Comparison of ENCODE assay signal across 18 cellular contexts in genomic region chr15:92878593-92879053, GRCh38. TPM values are rescaled to one million over a fixed set of nuclear protein-coding genes. Genes with fewer than 3 reads are reported as not detected.
DNase-seq lines count a peak whose midpoint lies in the region; ATAC-seq, FAIRE-seq and TF ChIP-seq lines count a peak whose summit lies in the region.
"Had no signal": no experiment of that assay in that cellular context is flagged by ENCODE, and none has a peak within 500 bp of the region (broad histone marks: within the 10 kb centered on the region; RNA-seq: fewer than 3 reads in every experiment).

No MANE protein-coding gene starts in this region.

- H3K9me3 ChIP-seq in body of pancreas (no peaks in the 10 kb centered on the region), small intestine (ENCODE audit: control insufficient read depth, low read depth) (no peaks in the 10 kb centered on the region)

- WGBS in body of pancreas, 2 donors = 14 to 17% methylated on average over 5 of the region's 5 CpGs
- WGBS in small intestine, 3 donors = 13 to 58% (median 33%) methylated on average over 5 of the region's 5 CpGs

- POLR2A ChIA-PET in MCF 10A (lab: Yijun Ruan, JAX) = interaction anchor here (0.6 to 12.6 kb wide), 8 partner anchors 9 to 97 kb away, joined by 4 to 850 read pairs (median 246); partner anchors contain the start of gene CHD2

- peaks cover 40% of the 10 kb centered on the region for H3K4me1 ChIP-seq in body of pancreas
- peaks cover 3 to 6% of the 10 kb centered on the region in 2 donors for H3K4me1 ChIP-seq in small intestine (ENCODE audit: control insufficient read depth in 2 of 2, insufficient read depth in 1 of 2, low read depth in 1 of 2, low read length in 1 of 2)

- peaks cover 26% of the 10 kb centered on the region for H3K4me1 Mint-ChIP-seq in endothelial cell (ENCODE audit: unreplicated experiment)
- H3K4me1 Mint-ChIP-seq in MCF 10A (ENCODE audit: insufficient read depth, unreplicated experiment) = peaks cover 25% of the 10 kb centered on the region

- H3K27me3 Mint-ChIP-seq in endothelial cell (ENCODE audit: unreplicated experiment) (peaks cover 15% of the 10 kb centered on the region), MCF 10A (ENCODE audit: insufficient read depth, unreplicated experiment) (no peaks in the 10 kb centered on the region)
- H3K27me3 Mint-ChIP-seq: activated naive CD8-positive, alpha-beta T cell treated with anti-CD3 and anti-CD28 coated beads, Interleukin-2, amount 10 ng/mL, durations not matched to agents 7 days and 5 days had no signal

- DNase-seq in DMS153 (lab: John Stamatoyannopoulos, UW) = peak; percentile 27
- DNase-seq in DMS153 treated with DMSO at 0.1 percent for 48 hours (lab: John Stamatoyannopoulos, UW; ENCODE audit: unreplicated experiment) = no peak
- peak; percentile 74 for DNase-seq in NCI-H2029 (lab: John Stamatoyannopoulos, UW)
- DNase-seq in body of pancreas = peak; percentile 33 to 70 (median 50)
- peak; percentile 43 for DNase-seq in small intestine
- DNase-seq in endothelial cell (ENCODE audit: low spot score) = no peak
- DNase-seq in MCF 10A (ENCODE audit: unreplicated experiment) = no peak
- DNase-seq: activated CD8-positive, alpha-beta T cell treated with anti-CD3 and anti-CD28 coated beads, Interleukin-2, amount 10 ng/mL, durations not matched to agents 7 days and 5 days; activated naive CD8-positive, alpha-beta T cell treated with anti-CD3 and anti-CD28 coated beads, Interleukin-2, amount 10 ng/mL, durations not matched to agents 7 days and 5 days; dermis blood vessel endothelial cell; foreskin fibroblast; PC-9; stimulated activated CD4-positive, alpha-beta T cell treated with anti-CD3 and anti-CD28 coated beads, Interleukin-1b, Interleukin-23, amount 100 ng/mL, for 48 hours; stimulated activated naive CD8-positive, alpha-beta T cell treated with anti-CD3 and anti-CD28 coated beads, Interleukin-15, Interleukin-2, amounts not matched to agents 100 U/mL and 50 U/mL, for 24 hours; T-helper 9 cell had no signal

- ATAC-seq in body of pancreas (no peak), GM21619 (IDR thresholded peaks at IDR 0.05; ENCODE audit: unreplicated experiment) (no peak)
- ATAC-seq: activated CD8-positive, alpha-beta T cell treated with anti-CD3 and anti-CD28 coated beads, Interleukin-2, amount 10 ng/mL, durations not matched to agents 7 days and 5 days; stimulated activated naive CD8-positive, alpha-beta T cell treated with anti-CD3 and anti-CD28 coated beads, Interleukin-15, Interleukin-2, amounts not matched to agents 100 U/mL and 50 U/mL, for 24 hours had no signal

- no peaks in the 10 kb centered on the region for H3K36me3 ChIP-seq in body of pancreas (replicated peaks in 1 of 2; ENCODE audit: insufficient read depth in 1 of 2, low read depth in 2 of 2)
- no peaks in the 10 kb centered on the region for H3K36me3 ChIP-seq in small intestine (ENCODE audit: control insufficient read depth in 2 of 2, insufficient read depth in 2 of 2, low read length in 2 of 2)

- FAIRE-seq in small intestine (lab: Jason Lieb, UNC) = no peak
- FAIRE-seq: keratinocyte had no signal

- H3K4me3 ChIP-seq in body of pancreas (no peak overlapping the region), small intestine (ENCODE audit: low read depth in 1 of 2, low read length in 2 of 2) (no peak overlapping the region)
- H3K4me3 ChIP-seq: PC-9 had no signal

- no peaks in the 10 kb centered on the region for H3K27me3 ChIP-seq in body of pancreas
- no peaks in the 10 kb centered on the region for H3K27me3 ChIP-seq in small intestine (ENCODE audit: control insufficient read depth in 2 of 2, insufficient read depth in 2 of 2, low read length in 2 of 2)

- peak in 2 of 3 donors; percentile 46 to 62 for TF ChIP-seq POLR2A in body of pancreas (IDR thresholded peaks at IDR 0.05)

- H3K27ac ChIP-seq in body of pancreas = peak overlapping the region; percentile 62 to 90 (median 78)
- H3K27ac ChIP-seq in small intestine (ENCODE audit: low read depth in 1 of 2, low read length in 1 of 2) = no peak overlapping the region
- H3K27ac ChIP-seq: 22Rv1, PC-9 had no signal

- intact Hi-C loops in body of pancreas (cut with DNase I) = no loop called here
- intact Hi-C loops in MCF 10A (cut with micrococcal nuclease) = no loop called here

- H3K36me3 Mint-ChIP-seq in endothelial cell (ENCODE audit: low read depth, unreplicated experiment) (peaks cover 8% of the 10 kb centered on the region), MCF 10A (ENCODE audit: insufficient read depth, unreplicated experiment) (peaks cover 15% of the 10 kb centered on the region)

- CTCF ChIA-PET in MCF 10A (lab: Yijun Ruan, JAX) = interaction anchor here (2.1 kb wide), 1 partner anchor 9 kb away, joined by 5 read pairs; no protein-coding TSS in a partner anchor

- BruUV-seq in MCF 10A (replicated peaks; lab: Mats Ljungman, UMichigan) = no TSS peak

- no peak overlapping the region for H3K4me3 Mint-ChIP-seq in endothelial cell (ENCODE audit: unreplicated experiment)
- H3K4me3 Mint-ChIP-seq in MCF 10A (ENCODE audit: unreplicated experiment) = no peak overlapping the region
- H3K4me3 Mint-ChIP-seq: activated CD8-positive, alpha-beta T cell treated with anti-CD3 and anti-CD28 coated beads, Interleukin-2, amount 10 ng/mL, durations not matched to agents 7 days and 5 days; activated naive CD8-positive, alpha-beta T cell treated with anti-CD3 and anti-CD28 coated beads, Interleukin-2, amount 10 ng/mL, durations not matched to agents 7 days and 5 days had no signal

- TF ChIP-seq CTCF in body of pancreas (IDR thresholded peaks at IDR 0.05) (no peak), endothelial cell (IDR thresholded peaks at IDR 0.05; ENCODE audit: unreplicated experiment) (no peak), MCF 10A (IDR thresholded peaks at IDR 0.05; ENCODE audit: unreplicated experiment) (no peak)

- no peak overlapping the region for H3K27ac Mint-ChIP-seq in endothelial cell (ENCODE audit: unreplicated experiment)
- H3K27ac Mint-ChIP-seq in MCF 10A (ENCODE audit: low read depth, unreplicated experiment) = no peak overlapping the region
- H3K27ac Mint-ChIP-seq: activated CD8-positive, alpha-beta T cell treated with anti-CD3 and anti-CD28 coated beads, Interleukin-2, amount 10 ng/mL, durations not matched to agents 7 days and 5 days had no signal

- no peaks in the 10 kb centered on the region for H3K9me3 Mint-ChIP-seq in endothelial cell (ENCODE audit: unreplicated experiment)
- no peaks in the 10 kb centered on the region for H3K9me3 Mint-ChIP-seq in MCF 10A (ENCODE audit: unreplicated experiment)
- H3K9me3 Mint-ChIP-seq: activated naive CD8-positive, alpha-beta T cell treated with anti-CD3 and anti-CD28 coated beads, Interleukin-2, amount 10 ng/mL, durations not matched to agents 7 days and 5 days had no signal

RNA-seq across cellular contexts. Expression of gene CHD2, which starts 21.5 kb away (rescaled TPM):
- total RNA-seq in body of pancreas (10 to 100 TPM; 63.9 to 70.0 TPM), endothelial cell (ENCODE audit: unreplicated experiment) (96.3 TPM), MCF 10A (2022) (129 and 148 TPM in 2 replicates)
- polyA plus RNA-seq in small intestine = 10 to 100 TPM; 29.2 to 33.1 (median 31.2) TPM

Comparison
In these comparisons a context has a peak if more than half of its experiments do, and no peak if none do; other contexts are left out.
1. DNase-seq: peak in DMS153 (single experiment), NCI-H2029 (single experiment), body of pancreas (4 of 4) and small intestine (single experiment); none in DMS153 treated with DMSO at 0.1 percent for 48 hours (single experiment), endothelial cell (single experiment) and MCF 10A (single experiment).
2. H3K27ac ChIP-seq: peak in body of pancreas (4 of 4); none in small intestine (0 of 2).